ENCODE assay signal across 8 cellular contexts in genomic region chr15:63505842-63506222, GRCh38. TPM values are rescaled to one million over a fixed set of nuclear protein-coding genes. Genes with fewer than 3 reads are reported as not detected.
DNase-seq lines count a peak whose midpoint lies in the region; ATAC-seq, FAIRE-seq and TF ChIP-seq lines count a peak whose summit lies in the region.

No MANE protein-coding gene starts in this region.

- peak overlapping the region; percentile 89 for H3K4me2 ChIP-seq in astrocyte (ENCODE audit: low read length)

- H3K27ac Mint-ChIP-seq in astrocyte (ENCODE audit: unreplicated experiment), result peak overlapping the region; percentile 86

- H3K9me3 ChIP-seq in astrocyte (ENCODE audit: insufficient read depth, low read depth, low read length) (no peaks in the 10 kb centered on the region), liver (ENCODE audit: control insufficient read depth in 4 of 4, low read length in 3 of 4) (no peaks in the 10 kb centered on the region), thyroid gland (no peaks in the 10 kb centered on the region)

- peaks cover 81% of the 10 kb centered on the region for H3K4me1 Mint-ChIP-seq in activated T-cell treated with anti-CD3 and anti-CD28 coated beads, Interleukin-2, amount 50 U/mL, for 4 hours (ENCODE audit: low read depth)
- peaks cover 56% of the 10 kb centered on the region for H3K4me1 Mint-ChIP-seq in astrocyte (ENCODE audit: low read depth, unreplicated experiment)

- H3K79me2 ChIP-seq in astrocyte (ENCODE audit: insufficient read depth, low read length), result peaks cover 60% of the 10 kb centered on the region

- TF ChIP-seq RAD21 in liver (IDR thresholded peaks at IDR 0.05), result peak in 1 of 2 donors; percentile 0

- no peak for TF ChIP-seq CTCF in astrocyte (IDR thresholded peaks at IDR 0.05; ENCODE audit: insufficient read depth, low read depth, low read length)
- no peak for TF ChIP-seq CTCF in liver (IDR thresholded peaks at IDR 0.05; ENCODE audit: low read depth, low read length, missing input control)
- TF ChIP-seq CTCF in thyroid gland (IDR thresholded peaks at IDR 0.05), result peak in 1 of 6 experiments; percentile 1

- no peak for FAIRE-seq in astrocyte (lab: Jason Lieb, UNC)

- H4K20me1 ChIP-seq in astrocyte (ENCODE audit: insufficient read depth, low read length), result peaks cover 44% of the 10 kb centered on the region

- H3K9me3 Mint-ChIP-seq in activated T-cell treated with anti-CD3 and anti-CD28 coated beads, Interleukin-2, amount 50 U/mL, for 4 hours, result no peaks in the 10 kb centered on the region
- no peaks in the 10 kb centered on the region for H3K9me3 Mint-ChIP-seq in astrocyte (ENCODE audit: unreplicated experiment)

- H3K4me3 ChIP-seq in astrocyte (ENCODE audit: insufficient read depth, low read depth, low read length), result peak overlapping the region; percentile 77
- H3K4me3 ChIP-seq in liver (ENCODE audit: low read depth in 1 of 3, low read length in 3 of 3), result peak overlapping the region; percentile 85 to 97 (median 92)
- peak overlapping the region in 2 of 3 donors; percentile 79 to 89 for H3K4me3 ChIP-seq in thyroid gland (replicated peaks in 1 of 3)

- no peak for DNase-seq in activated T-cell treated with anti-CD3 and anti-CD28 coated beads, Interleukin-2, amount 50 U/mL, for 4 hours
- DNase-seq in activated T-cell treated with anti-CD3 and anti-CD28 coated beads, Interleukin-2, amount 50 U/mL, for 1 hour, result no peak
- DNase-seq in astrocyte (ENCODE audit: low read depth), result peak; percentile 47
- no peak for DNase-seq in thyroid gland
- DNase-seq in T-helper 9 cell, result no peak

- H3K27ac ChIP-seq in astrocyte (ENCODE audit: low read depth, low read length) (peak overlapping the region; percentile 91), liver (ENCODE audit: low read depth in 1 of 2, low read length in 2 of 2) (peak overlapping the region; percentile 98), thyroid gland (peak overlapping the region in 2 of 3 donors; percentile 93 to 95)

- no peak for TF ChIP-seq POLR2A in thyroid gland (IDR thresholded peaks at IDR 0.05)

- peak overlapping the region; percentile 91 for H3K4me3 Mint-ChIP-seq in activated T-cell treated with anti-CD3 and anti-CD28 coated beads, Interleukin-2, amount 50 U/mL, for 4 hours
- H3K4me3 Mint-ChIP-seq in astrocyte (ENCODE audit: unreplicated experiment), result peak overlapping the region; percentile 96

- H3K36me3 ChIP-seq in astrocyte (ENCODE audit: insufficient read depth, low read length), result no peaks in the 10 kb centered on the region
- no peaks in the 10 kb centered on the region for H3K36me3 ChIP-seq in liver (ENCODE audit: control insufficient read depth in 4 of 4, insufficient read depth in 3 of 4, low read depth in 1 of 4, low read length in 3 of 4)
- no peaks in the 10 kb centered on the region for H3K36me3 ChIP-seq in thyroid gland

- H3K9ac ChIP-seq in astrocyte (ENCODE audit: low read length), result peak overlapping the region; percentile 93
- H3K9ac ChIP-seq in liver (ENCODE audit: low read depth in 1 of 2, low read length in 2 of 2), result peak overlapping the region; percentile 94 to 97

- H3K4me1 ChIP-seq in astrocyte (ENCODE audit: insufficient read depth, low read length), result peaks cover 56% of the 10 kb centered on the region
- H3K4me1 ChIP-seq in liver (ENCODE audit: control insufficient read depth in 4 of 4, insufficient read depth in 4 of 4, low read length in 3 of 4), result peaks cover 10 to 72% (median 50%) of the 10 kb centered on the region in 4 donors
- H3K4me1 ChIP-seq in thyroid gland, result peaks cover 38 to 66% of the 10 kb centered on the region in 2 donors

- H2AFZ ChIP-seq in astrocyte (ENCODE audit: low read depth, low read length), result no peak overlapping the region

- intact Hi-C loops in thyroid gland (cut with DNase I), result loop anchor here (10.0 kb wide), 1 partner anchor 49 kb away; no protein-coding TSS in a partner anchor

- H3K27me3 Mint-ChIP-seq in activated T-cell treated with anti-CD3 and anti-CD28 coated beads, Interleukin-2, amount 50 U/mL, for 4 hours (ENCODE audit: low read depth), result no peaks in the 10 kb centered on the region
- no peaks in the 10 kb centered on the region for H3K27me3 Mint-ChIP-seq in astrocyte (ENCODE audit: low read depth, unreplicated experiment)

- H3K36me3 Mint-ChIP-seq in activated T-cell treated with anti-CD3 and anti-CD28 coated beads, Interleukin-2, amount 50 U/mL, for 4 hours (ENCODE audit: insufficient read depth), result no peaks in the 10 kb centered on the region
- H3K36me3 Mint-ChIP-seq in astrocyte (ENCODE audit: low read depth, unreplicated experiment), result no peaks in the 10 kb centered on the region

- H3K27me3 ChIP-seq in astrocyte (ENCODE audit: insufficient read depth, low read length), result no peaks in the 10 kb centered on the region
- H3K27me3 ChIP-seq in liver (ENCODE audit: control insufficient read depth in 4 of 4, insufficient read depth in 4 of 4, low read length in 3 of 4), result no peaks in the 10 kb centered on the region
- H3K27me3 ChIP-seq in thyroid gland, result no peaks in the 10 kb centered on the region

- no peak for ATAC-seq in activated T-cell treated with anti-CD3 and anti-CD28 coated beads, Interleukin-2, amount 50 U/mL, for 4 hours
- no peak for ATAC-seq in GM19351 (IDR thresholded peaks at IDR 0.05; ENCODE audit: unreplicated experiment)
- ATAC-seq in HG02623 (IDR thresholded peaks at IDR 0.05; ENCODE audit: unreplicated experiment), result no peak

- WGBS in liver, result 17% methylated on average over 8 of the region's 8 CpGs
- WGBS in thyroid gland, 2 donors, result 27 to 34% methylated on average over 8 of the region's 8 CpGs

TF ChIP-seq in liver, 16 proteins besides CTCF, POLR2A, EP300 and RAD21:
- TF ChIP-seq HNF4G (IDR thresholded peaks at IDR 0.05) (no peak), REST (IDR thresholded peaks at IDR 0.05) (no peak), SP1 (IDR thresholded peaks at IDR 0.05) (no peak), MAX (IDR thresholded peaks at IDR 0.05) (no peak), FOXA1 (IDR thresholded peaks at IDR 0.05) (no peak), GABPA (IDR thresholded peaks at IDR 0.05 in 1 of 2, conservative IDR thresholded peaks at IDR 0.05 in 1 of 2) (no peak)

RNA-seq across cellular contexts. Expression of gene USP3, which starts 1.4 kb away (rescaled TPM):
- 10 to 100 TPM; 34.2 to 40.9 (median 35.5) TPM for total RNA-seq in activated T-cell treated with anti-CD3 and anti-CD28 coated beads, Interleukin-2, amount 50 U/mL, for 4 hours
- total RNA-seq in astrocyte (38.1 and 40.1 TPM in 2 replicates), liver (10 to 100 TPM; 17.3 to 25.4 TPM), thyroid gland (10 to 100 TPM; 42.9 to 82.2 (median 53.7) TPM)
- 10 to 100 TPM in 1 of 2 donors, 1 to 10 TPM in 1; 8.5 to 12.3 TPM for polyA plus RNA-seq in liver
